In the genomic region with DNA sequence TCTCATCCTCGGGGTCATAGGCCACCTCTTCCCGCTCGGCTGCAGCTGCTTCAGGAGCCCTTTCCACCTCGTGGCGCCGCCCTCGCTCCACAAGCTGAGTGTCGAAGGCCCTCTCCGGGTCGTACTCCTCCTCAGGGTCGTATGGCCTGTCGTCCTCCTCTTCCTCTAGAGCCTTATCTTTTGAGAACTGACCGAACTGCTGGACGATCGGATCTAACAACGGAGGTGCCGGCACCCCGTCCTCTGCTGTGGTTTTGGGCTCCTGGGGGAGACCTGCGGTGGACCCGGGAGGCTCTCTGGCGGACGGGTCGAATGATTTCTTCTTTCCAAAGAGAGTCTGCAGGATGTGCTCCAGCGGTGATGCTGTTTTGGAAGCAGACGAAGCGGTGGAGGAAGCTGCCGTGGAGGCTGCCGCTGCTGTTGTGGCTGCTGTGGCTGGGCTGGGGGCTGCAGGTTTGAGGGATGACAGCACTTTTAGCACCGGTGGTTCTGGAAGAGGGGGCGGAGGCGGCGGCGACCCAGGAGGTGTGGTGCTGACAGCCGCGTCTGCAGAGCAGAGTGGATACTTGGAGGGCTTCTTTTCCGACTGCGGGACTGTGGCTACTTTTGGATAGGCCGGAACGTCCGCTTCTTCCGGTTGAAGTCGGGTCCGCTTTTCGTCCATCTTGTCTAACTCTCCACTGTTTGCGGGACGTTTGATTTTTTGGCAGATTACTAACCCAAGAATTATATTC, we compare ENCODE assay signal across 19 cellular contexts. TPM values are rescaled to one million over a fixed set of nuclear protein-coding genes. Genes with fewer than 3 reads are reported as not detected.
DNase-seq lines count a peak whose midpoint lies in the region; ATAC-seq, FAIRE-seq and TF ChIP-seq lines count a peak whose summit lies in the region.
"Had no signal": no experiment of that assay in that cellular context is flagged by ENCODE, and none has a peak within 500 bp of the region (broad histone marks: within the 10 kb centered on the region; RNA-seq: fewer than 3 reads in every experiment).

No MANE protein-coding gene starts in this region.

- H3K36me3 ChIP-seq in mammary epithelial cell (ENCODE audit: insufficient read depth, low read length) (peaks cover 2% of the 10 kb centered on the region), breast epithelium (no peaks in the 10 kb centered on the region), IMR-90 (ENCODE audit: control insufficient read depth, insufficient read depth, low read length) (peaks cover 21% of the 10 kb centered on the region), endothelial cell of umbilical vein (ENCODE audit: control insufficient read depth in 2 of 2, extremely low read depth in 1 of 2, insufficient read depth in 2 of 2, low read length in 2 of 2) (peaks cover 0 to 16% of the 10 kb centered on the region in 2 experiments)

- peaks cover 2% of the 10 kb centered on the region; the same call in 1 of the 2 replicates for H3K9me1 ChIP-seq in IMR-90 (ENCODE audit: insufficient read depth, low read length)
- H3K9me1 ChIP-seq in endothelial cell of umbilical vein (replicated peaks; ENCODE audit: control insufficient read depth, extremely low read depth, insufficient read depth, low read length) = no peaks in the 10 kb centered on the region

- no peak overlapping the region for H2BK120ac ChIP-seq in IMR-90 (ENCODE audit: low read depth, low read length)

- CTCF ChIA-PET in mammary epithelial cell (lab: Charles Lee; ENCODE audit: low non-redundant PET) (no interaction called here), IMR-90 (lab: Yijun Ruan, JAX) (no interaction called here), endothelial cell of umbilical vein (lab: Charles Lee) (no interaction called here)

- peak overlapping the region; percentile 93 for H3K27ac Mint-ChIP-seq in stimulated activated naive B cell treated with anti-CD40 and anti-IgM and Interleukin-4, amounts not matched to agents 10 μg/mL and 1 μg/mL and 100 μg/mL, for 72 hours
- H3K27ac Mint-ChIP-seq in activated naive CD8-positive, alpha-beta T cell treated with anti-CD3 and anti-CD28 coated beads for 36 hours = no peak overlapping the region

- TF ChIP-seq POLR2A in breast epithelium (IDR thresholded peaks at IDR 0.05) = no peak
- TF ChIP-seq POLR2A in IMR-90 (IDR thresholded peaks at IDR 0.05; ENCODE audit: low read depth, low read length) = no peak
- no peak for TF ChIP-seq POLR2A in endothelial cell of umbilical vein (IDR thresholded peaks at IDR 0.05; ENCODE audit: low read depth, low read length)

- no peaks in the 10 kb centered on the region for H3K79me2 ChIP-seq in mammary epithelial cell (ENCODE audit: insufficient read depth, low read length)
- H3K79me2 ChIP-seq in endothelial cell of umbilical vein (ENCODE audit: control insufficient read depth, insufficient read depth, low read length) = no peaks in the 10 kb centered on the region

- H3K9ac ChIP-seq in mammary epithelial cell (ENCODE audit: insufficient read depth, low read length) (no peak overlapping the region), IMR-90 (ENCODE audit: low read depth, low read length) (no peak overlapping the region), endothelial cell of umbilical vein (replicated peaks; ENCODE audit: extremely low read depth, insufficient read depth, low read length) (no peak overlapping the region)

- no peak for FAIRE-seq in endothelial cell of umbilical vein (lab: Jason Lieb, UNC)
- FAIRE-seq: GM12892 had no signal

- in situ Hi-C loops in mammary epithelial cell (cut with MboI; ENCODE audit: low sequenced_read_pairs in 2 of 2) = loop anchor here in 1 of 2 donors (25.0 kb wide), 1 partner anchor 130 kb away; a partner anchor contains a TSS
- in situ Hi-C loops in IMR-90 (cut with MboI; ENCODE audit: low sequenced_read_pairs) = no loop called here

- peaks cover 0 to 8% of the 10 kb centered on the region in 2 experiments; a peak in 2 of 4 replicates for H3K79me1 ChIP-seq in IMR-90 (ENCODE audit: low read depth in 1 of 2, low read length in 2 of 2)

- H2AFZ ChIP-seq in mammary epithelial cell (ENCODE audit: low read depth, low read length) = no peak overlapping the region
- peak overlapping the region; percentile 32 for H2AFZ ChIP-seq in IMR-90 (replicated peaks; ENCODE audit: low read length, poor library complexity)
- H2AFZ ChIP-seq in endothelial cell of umbilical vein (ENCODE audit: low read depth, low read length) = no peak overlapping the region
- H2AFZ ChIP-seq: PC-9 had no signal

- peaks cover 3% of the 10 kb centered on the region in 2 donors for H3K4me1 Mint-ChIP-seq in stimulated activated naive B cell treated with anti-CD40 and anti-IgM and Interleukin-4, amounts not matched to agents 10 μg/mL and 1 μg/mL and 100 μg/mL, for 72 hours
- peaks cover 3% of the 10 kb centered on the region for H3K4me1 Mint-ChIP-seq in activated naive CD8-positive, alpha-beta T cell treated with anti-CD3 and anti-CD28 coated beads for 36 hours

- no peak overlapping the region for H3K23ac ChIP-seq in IMR-90 (ENCODE audit: low read depth, low read length)

- no peak overlapping the region for H2BK15ac ChIP-seq in IMR-90 (ENCODE audit: low read depth, low read length)

- dilution Hi-C loops in mammary epithelial cell (cut with HindIII; ENCODE audit: low sequenced_read_pairs) (no loop called here), IMR-90 (cut with HindIII; ENCODE audit: low sequenced_read_pairs, unreplicated experiment) (no loop called here), endothelial cell of umbilical vein (cut with MboI; ENCODE audit: extremely low pct_ligation_motif_present, low sequenced_read_pairs) (no loop called here)

- H3K27ac ChIP-seq in mammary epithelial cell (ENCODE audit: insufficient read depth, low read depth, low read length) (no peak overlapping the region), breast epithelium (no peak overlapping the region), IMR-90 (ENCODE audit: insufficient read depth, low read length) (no peak overlapping the region), endothelial cell of umbilical vein (ENCODE audit: insufficient read depth, low read depth, low read length) (no peak overlapping the region)
- H3K27ac ChIP-seq: PC-9 had no signal

- no peak overlapping the region for H3K4me3 Mint-ChIP-seq in stimulated activated naive B cell treated with anti-CD40 and anti-IgM and Interleukin-4, amounts not matched to agents 10 μg/mL and 1 μg/mL and 100 μg/mL, for 72 hours
- no peak overlapping the region for H3K4me3 Mint-ChIP-seq in activated naive CD8-positive, alpha-beta T cell treated with anti-CD3 and anti-CD28 coated beads for 36 hours
- H3K4me3 Mint-ChIP-seq: IgD-negative memory B cell had no signal

- H3K4me2 ChIP-seq in mammary epithelial cell (ENCODE audit: insufficient read depth, low read depth, low read length) (no peak overlapping the region), IMR-90 (ENCODE audit: low read depth, low read length) (no peak overlapping the region), endothelial cell of umbilical vein (ENCODE audit: insufficient read depth, low read length) (no peak overlapping the region)
- H3K4me2 ChIP-seq: PC-9 had no signal

- DNase-seq in mammary epithelial cell (no peak), breast epithelium (ENCODE audit: low spot score in 2 of 2) (no peak), IMR-90 (no peak), endothelial cell of umbilical vein (ENCODE audit: low read depth, low spot score) (no peak), HT-29 (ENCODE audit: low spot score) (no peak)
- no peak for DNase-seq in stimulated activated naive B cell treated with anti-CD40 and anti-IgM and Interleukin-4, amounts not matched to agents 10 μg/mL and 1 μg/mL and 100 μg/mL, for 72 hours
- DNase-seq in stimulated activated CD4-positive, alpha-beta T cell treated with anti-CD3 and anti-CD28 coated beads, Interleukin-12 subunit alpha, Interleukin-12 subunit beta, amount 100 ng/mL, for 4 hours = no peak
- no peak for DNase-seq in activated naive CD8-positive, alpha-beta T cell treated with anti-CD3 and anti-CD28 coated beads for 36 hours
- DNase-seq: BE2C, DMS 273 treated with DMSO at 0.1 percent for 48 hours, GDM1, NCI-H1105 treated with DMSO at 0.1 percent for 48 hours, NCI-H1694 treated with DMSO at 0.1 percent for 48 hours, NCI-H2107, NCI-H2227 treated with DMSO at 0.1 percent for 48 hours, NCI-H524, PC-9 had no signal

- H3K9me3 ChIP-seq in mammary epithelial cell (replicated peaks; ENCODE audit: insufficient read depth, low read length) (no peaks in the 10 kb centered on the region), breast epithelium (no peaks in the 10 kb centered on the region), IMR-90 (ENCODE audit: control insufficient read depth, insufficient read depth, low read length) (no peaks in the 10 kb centered on the region), endothelial cell of umbilical vein (replicated peaks; ENCODE audit: control insufficient read depth, insufficient read depth, low read length) (no peaks in the 10 kb centered on the region)
- H3K9me3 ChIP-seq: BE2C had no signal

- H3K56ac ChIP-seq in IMR-90 (ENCODE audit: extremely low read depth, insufficient read depth, low read length) = no peak overlapping the region

- no peak for TF ChIP-seq RAD21 in IMR-90 (IDR thresholded peaks at IDR 0.05; ENCODE audit: low read length)

- H3K14ac ChIP-seq in IMR-90 (replicated peaks; ENCODE audit: low read depth, low read length) = no peak overlapping the region

- H2BK20ac ChIP-seq in IMR-90 (ENCODE audit: low read depth, low read length) = no peak overlapping the region

- WGBS in mammary epithelial cell (ENCODE audit: low coverage, missing lambda C conversion rate) = 97% methylated on average over 28 of the region's 46 CpGs
- WGBS in IMR-90 (ENCODE audit: extremely low coverage in 2 of 2, insufficient read length in 1 of 2), 2 experiments = 92% methylated on average over 35 of the region's 46 CpGs; no CpG with 5 or more reads in 1 of the 2 experiments

- H4K5ac ChIP-seq in IMR-90 (ENCODE audit: low read depth, low read length) = no peak overlapping the region

- no peaks in the 10 kb centered on the region for H4K20me1 ChIP-seq in mammary epithelial cell (ENCODE audit: insufficient read depth, low read length)
- H4K20me1 ChIP-seq in IMR-90 (ENCODE audit: insufficient read depth, low read length) = peaks cover 7% of the 10 kb centered on the region; the same call in 1 of the 2 replicates
- no peaks in the 10 kb centered on the region for H4K20me1 ChIP-seq in endothelial cell of umbilical vein (replicated peaks; ENCODE audit: control insufficient read depth, extremely low read depth, insufficient read depth, low read length)

- H3K4me3 ChIP-seq in mammary epithelial cell (replicated peaks in 1 of 3; ENCODE audit: insufficient read depth in 1 of 3, low read depth in 2 of 3, low read length in 3 of 3) (no peak overlapping the region), breast epithelium (no peak overlapping the region), IMR-90 (ENCODE audit: insufficient read depth, low read depth, low read length) (no peak overlapping the region), endothelial cell of umbilical vein (replicated peaks in 1 of 3; ENCODE audit: insufficient read depth in 1 of 3, low read depth in 1 of 3, low read length in 3 of 3) (no peak overlapping the region)
- H3K4me3 ChIP-seq: PC-9 had no signal

- H3K4ac ChIP-seq in IMR-90 (ENCODE audit: low read depth, low read length) = no peak overlapping the region

- TF ChIP-seq CTCF in mammary epithelial cell (conservative IDR thresholded peaks at IDR 0.05 in 1 of 2, IDR thresholded peaks at IDR 0.05 in 1 of 2; ENCODE audit: extremely low read depth in 1 of 2, insufficient read depth in 1 of 2, low read depth in 1 of 2, low read length in 2 of 2) = no peak
- TF ChIP-seq CTCF in breast epithelium (IDR thresholded peaks at IDR 0.05) = no peak
- TF ChIP-seq CTCF in IMR-90 (conservative IDR thresholded peaks at IDR 0.05; ENCODE audit: low read depth, low read length) = no peak
- TF ChIP-seq CTCF in endothelial cell of umbilical vein (IDR thresholded peaks at IDR 0.05; ENCODE audit: extremely low read depth in 1 of 2, insufficient read depth in 1 of 2, low read depth in 1 of 2, low read length in 2 of 2) = no peak

- intact Hi-C loops in mammary epithelial cell (cut with micrococcal nuclease) = no loop called here
- intact Hi-C loops in breast epithelium (cut with DNase I; ENCODE audit: low total_unique reads) = no loop called here
- intact Hi-C loops in IMR-90 (cut with micrococcal nuclease) = no loop called here
- intact Hi-C loops in endothelial cell of umbilical vein (cut with micrococcal nuclease) = no loop called here

- no peaks in the 10 kb centered on the region for H3K9me3 Mint-ChIP-seq in stimulated activated naive B cell treated with anti-CD40 and anti-IgM and Interleukin-4, amounts not matched to agents 10 μg/mL and 1 μg/mL and 100 μg/mL, for 72 hours
- H3K9me3 Mint-ChIP-seq in activated naive CD8-positive, alpha-beta T cell treated with anti-CD3 and anti-CD28 coated beads for 36 hours = no peaks in the 10 kb centered on the region
- H3K9me3 Mint-ChIP-seq: IgD-negative memory B cell had no signal

- BruUV-seq in mammary epithelial cell (replicated peaks; lab: Mats Ljungman, UMichigan) (TSS peak; percentile 5), IMR-90 (replicated peaks; lab: Mats Ljungman, UMichigan) (no TSS peak), endothelial cell of umbilical vein (replicated peaks; lab: Mats Ljungman, UMichigan) (TSS peak; percentile 6)

- no peak overlapping the region for H2AK5ac ChIP-seq in IMR-90 (ENCODE audit: low read depth, low read length)

- peaks cover 22 to 26% of the 10 kb centered on the region in 2 donors for H3K36me3 Mint-ChIP-seq in stimulated activated naive B cell treated with anti-CD40 and anti-IgM and Interleukin-4, amounts not matched to agents 10 μg/mL and 1 μg/mL and 100 μg/mL, for 72 hours
- H3K36me3 Mint-ChIP-seq in activated naive CD8-positive, alpha-beta T cell treated with anti-CD3 and anti-CD28 coated beads for 36 hours = peaks cover 5% of the 10 kb centered on the region

- H3K27me3 ChIP-seq in mammary epithelial cell (ENCODE audit: insufficient read depth, low read length) (no peaks in the 10 kb centered on the region), breast epithelium (no peaks in the 10 kb centered on the region), IMR-90 (ENCODE audit: control insufficient read depth, insufficient read depth, low read length) (no peaks in the 10 kb centered on the region), endothelial cell of umbilical vein (ENCODE audit: control insufficient read depth in 2 of 2, insufficient read depth in 2 of 2, low read length in 2 of 2) (peaks cover 0 to 3% of the 10 kb centered on the region in 2 experiments)
- H3K27me3 ChIP-seq: BE2C had no signal

- ATAC-seq in IMR-90 (ENCODE audit: low read depth) = no peak
- no peak for ATAC-seq in stimulated activated naive B cell treated with anti-CD40 and anti-IgM and Interleukin-4, amounts not matched to agents 10 μg/mL and 1 μg/mL and 100 μg/mL, for 72 hours (replicated peaks)

- POLR2A ChIA-PET in IMR-90 (lab: Charles Lee; ENCODE audit: unreplicated experiment) (no interaction called here), endothelial cell of umbilical vein (lab: Charles Lee) (no interaction called here)

- no peaks in the 10 kb centered on the region for H3K27me3 Mint-ChIP-seq in stimulated activated naive B cell treated with anti-CD40 and anti-IgM and Interleukin-4, amounts not matched to agents 10 μg/mL and 1 μg/mL and 100 μg/mL, for 72 hours
- H3K27me3 Mint-ChIP-seq in activated naive CD8-positive, alpha-beta T cell treated with anti-CD3 and anti-CD28 coated beads for 36 hours = no peaks in the 10 kb centered on the region
- H3K27me3 Mint-ChIP-seq: IgD-negative memory B cell had no signal

- H3K18ac ChIP-seq in IMR-90 (ENCODE audit: low read depth, low read length) = no peak overlapping the region

- H2AK9ac ChIP-seq in IMR-90 (replicated peaks; ENCODE audit: low read depth, low read length, poor library complexity) = no peak overlapping the region

- no peak overlapping the region for H4K91ac ChIP-seq in IMR-90 (ENCODE audit: insufficient read depth, low read depth, low read length)

- H3K4me1 ChIP-seq in mammary epithelial cell (ENCODE audit: insufficient read depth, low read length) = no peaks in the 10 kb centered on the region
- peaks cover 0 to 4% of the 10 kb centered on the region in 2 donors for H3K4me1 ChIP-seq in breast epithelium
- H3K4me1 ChIP-seq in IMR-90 (ENCODE audit: control insufficient read depth, insufficient read depth, low read length) = peaks cover 7% of the 10 kb centered on the region
- peaks cover 5% of the 10 kb centered on the region for H3K4me1 ChIP-seq in endothelial cell of umbilical vein (ENCODE audit: control insufficient read depth, extremely low read depth, insufficient read depth, low read length)

- H4K8ac ChIP-seq in IMR-90 (ENCODE audit: low read depth in 2 of 2, low read length in 2 of 2) = no peak overlapping the region

- no peak overlapping the region for H2BK5ac ChIP-seq in IMR-90 (ENCODE audit: low read depth, low read length, poor library complexity, severe bottlenecking)

RNA-seq across cellular contexts. Expression of a gene that starts 20.2 kb away (rescaled TPM):
- total RNA-seq in mammary epithelial cell (10 to 100 TPM in 1 of 2 donors, 1 to 10 TPM in 1; 8.1 to 11.7 TPM), breast epithelium (10 to 100 TPM in 2 of 3 donors, 1 to 10 TPM in 1; 7.8 to 21.0 (median 12.5) TPM), IMR-90 (2012; rRNA removed) (8.2 and 8.3 TPM in 2 replicates), endothelial cell of umbilical vein (9.4 and 11.1 TPM in 2 replicates)
- polyA plus RNA-seq in mammary epithelial cell (6.5 TPM), IMR-90 (2012; rRNA removed) (5.6 and 6.0 TPM in 2 replicates), endothelial cell of umbilical vein (3.0 and 4.4 TPM in 2 replicates)
- polyA minus RNA-seq in mammary epithelial cell (1.9 TPM), endothelial cell of umbilical vein (4.7 and 4.9 TPM in 2 replicates)
- 2.6 and 3.6 TPM in 2 replicates for polyA plus RNA-seq in IMR-90 (2012; cell fraction: cytosol; rRNA removed)
- 2.4 and 9.6 TPM in 2 replicates for polyA plus RNA-seq in IMR-90 (2012; cell fraction: nucleus; rRNA removed; ENCODE audit: low replicate concordance)
- polyA plus RNA-seq in endothelial cell of umbilical vein (2011; cell fraction: cytosol; rRNA removed) = 5.7 and 6.0 TPM in 2 replicates
- polyA plus RNA-seq in endothelial cell of umbilical vein (2011; cell fraction: nucleus; rRNA removed) = 7.8 and 8.1 TPM in 2 replicates
- polyA plus RNA-seq in endothelial cell of umbilical vein (2012) = 8.1 and 9.7 TPM in 2 replicates
- polyA minus RNA-seq in endothelial cell of umbilical vein (2011; cell fraction: cytosol; rRNA and poly(A)+ RNA removed) = 10.7 TPM
- 1.8 and 2.0 TPM in 2 replicates for polyA minus RNA-seq in endothelial cell of umbilical vein (2011; cell fraction: nucleus; rRNA and poly(A)+ RNA removed)
- total RNA-seq in HT-29 (2014; rRNA removed; shearing (Covaris generic)) = 16.1 and 17.1 TPM in 2 replicates
- total RNA-seq in activated naive CD8-positive, alpha-beta T cell treated with anti-CD3 and anti-CD28 coated beads for 36 hours = 1 to 10 TPM; 5.4 to 5.8 TPM

RNA-seq across cellular contexts. Expression of a gene that starts 44.5 kb away (rescaled TPM):
- total RNA-seq in mammary epithelial cell (10 to 100 TPM; 38.7 to 53.2 TPM), breast epithelium (10 to 100 TPM; 59.8 to 83.1 (median 64.9) TPM), IMR-90 (2012; rRNA removed) (28.1 and 38.3 TPM in 2 replicates), endothelial cell of umbilical vein (46.6 and 51.2 TPM in 2 replicates)
- polyA plus RNA-seq in mammary epithelial cell (13.6 TPM), IMR-90 (2012; rRNA removed) (17.5 and 21.8 TPM in 2 replicates), endothelial cell of umbilical vein (20.7 and 22.1 TPM in 2 replicates)
- polyA minus RNA-seq in mammary epithelial cell (31.4 TPM), endothelial cell of umbilical vein (42.9 and 45.1 TPM in 2 replicates)
- 10.8 and 13.3 TPM in 2 replicates for polyA plus RNA-seq in IMR-90 (2012; cell fraction: cytosol; rRNA removed)
- polyA plus RNA-seq in IMR-90 (2012; cell fraction: nucleus; rRNA removed; ENCODE audit: low replicate concordance) = 47.1 and 74.1 TPM in 2 replicates
- polyA plus RNA-seq in endothelial cell of umbilical vein (2011; cell fraction: cytosol; rRNA removed) = 14.2 and 14.6 TPM in 2 replicates
- 82.8 and 101 TPM in 2 replicates for polyA plus RNA-seq in endothelial cell of umbilical vein (2011; cell fraction: nucleus; rRNA removed)
- polyA plus RNA-seq in endothelial cell of umbilical vein (2012) = 22.4 and 23.8 TPM in 2 replicates
- polyA minus RNA-seq in endothelial cell of umbilical vein (2011; cell fraction: cytosol; rRNA and poly(A)+ RNA removed) = 12.6 TPM
- polyA minus RNA-seq in endothelial cell of umbilical vein (2011; cell fraction: nucleus; rRNA and poly(A)+ RNA removed) = 61.9 and 66.0 TPM in 2 replicates
- 72.0 and 78.5 TPM in 2 replicates for total RNA-seq in HT-29 (2014; rRNA removed; shearing (Covaris generic))
- 10 to 100 TPM; 46.3 to 47.2 TPM for total RNA-seq in activated naive CD8-positive, alpha-beta T cell treated with anti-CD3 and anti-CD28 coated beads for 36 hours

RNA-seq across cellular contexts. Expression of a gene that starts 56.1 kb away (rescaled TPM):
- 10 to 100 TPM; 34.5 to 43.2 TPM for total RNA-seq in mammary epithelial cell
- polyA plus RNA-seq in mammary epithelial cell = 29.7 TPM
- polyA minus RNA-seq in mammary epithelial cell = 47.5 TPM
- total RNA-seq in breast epithelium = 10 to 100 TPM; 30.2 to 36.7 (median 31.8) TPM
- total RNA-seq in IMR-90 (2012; rRNA removed) = 33.9 and 36.4 TPM in 2 replicates
- polyA plus RNA-seq in IMR-90 (2012; rRNA removed) = 18.8 and 21.5 TPM in 2 replicates
- 13.8 and 15.1 TPM in 2 replicates for polyA plus RNA-seq in IMR-90 (2012; cell fraction: cytosol; rRNA removed)
- 13.2 and 19.6 TPM in 2 replicates for polyA plus RNA-seq in IMR-90 (2012; cell fraction: nucleus; rRNA removed; ENCODE audit: low replicate concordance)
- total RNA-seq in endothelial cell of umbilical vein = 31.4 and 34.6 TPM in 2 replicates
- 20.6 and 25.3 TPM in 2 replicates for polyA plus RNA-seq in endothelial cell of umbilical vein
- polyA plus RNA-seq in endothelial cell of umbilical vein (2011; cell fraction: cytosol; rRNA removed) = 25.6 and 27.1 TPM in 2 replicates
- 18.7 and 21.7 TPM in 2 replicates for polyA plus RNA-seq in endothelial cell of umbilical vein (2011; cell fraction: nucleus; rRNA removed)
- polyA plus RNA-seq in endothelial cell of umbilical vein (2012) = 28.2 and 28.9 TPM in 2 replicates
- polyA minus RNA-seq in endothelial cell of umbilical vein = 29.6 and 31.1 TPM in 2 replicates
- polyA minus RNA-seq in endothelial cell of umbilical vein (2011; cell fraction: cytosol; rRNA and poly(A)+ RNA removed) = 13.2 TPM
- 12.6 and 13.0 TPM in 2 replicates for polyA minus RNA-seq in endothelial cell of umbilical vein (2011; cell fraction: nucleus; rRNA and poly(A)+ RNA removed)
- 66.9 and 67.4 TPM in 2 replicates for total RNA-seq in HT-29 (2014; rRNA removed; shearing (Covaris generic))
- total RNA-seq in activated naive CD8-positive, alpha-beta T cell treated with anti-CD3 and anti-CD28 coated beads for 36 hours = 10 to 100 TPM; 47.6 to 48.5 TPM
